In the genomic region with DNA sequence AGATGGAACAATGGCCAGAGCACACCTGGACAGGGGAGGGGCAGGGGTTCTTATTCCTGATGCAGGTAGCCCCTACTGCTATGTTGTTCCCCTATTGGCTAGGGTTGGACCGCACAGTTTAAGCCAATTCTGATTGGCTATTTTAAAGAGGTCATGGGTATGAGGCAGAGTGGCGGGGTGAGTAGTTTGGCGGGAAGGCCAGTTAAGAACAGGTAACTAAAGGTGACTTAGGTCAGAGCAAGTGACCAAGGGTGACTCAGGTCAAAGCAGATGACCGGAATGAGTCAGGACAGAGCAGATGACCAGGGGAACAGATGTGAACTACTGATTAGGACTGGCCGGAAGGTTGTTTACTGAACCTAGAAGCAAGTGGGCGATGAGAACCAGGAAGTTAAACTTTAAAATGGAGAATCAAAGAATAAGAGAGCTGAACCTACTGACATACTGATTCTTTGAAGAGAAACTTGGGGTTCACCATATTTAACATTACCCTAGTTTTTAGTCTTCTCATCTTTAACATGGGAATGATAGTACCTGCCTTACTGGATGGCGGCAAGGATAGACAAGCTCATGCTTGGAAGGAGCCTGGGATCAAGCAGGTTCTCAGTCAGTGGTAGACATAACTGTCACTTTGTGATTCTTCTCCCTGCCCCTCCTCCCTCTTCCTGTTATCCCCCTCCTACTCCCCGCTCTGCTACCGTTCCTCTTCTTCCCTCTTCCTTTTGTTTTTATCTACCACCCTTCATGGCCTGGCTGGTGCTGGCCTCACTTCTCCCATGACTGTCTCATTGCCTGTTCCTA, we compare ENCODE assay signal across 1 cellular context.
TF ChIP-seq lines count a peak whose summit lies in the region.

No MANE protein-coding gene starts in this region.

TF ChIP-seq in K562, 482 proteins besides CTCF, POLR2A, EP300 and RAD21 (continued from another document and continues in another):
- TF ChIP-seq, protein P1, sequence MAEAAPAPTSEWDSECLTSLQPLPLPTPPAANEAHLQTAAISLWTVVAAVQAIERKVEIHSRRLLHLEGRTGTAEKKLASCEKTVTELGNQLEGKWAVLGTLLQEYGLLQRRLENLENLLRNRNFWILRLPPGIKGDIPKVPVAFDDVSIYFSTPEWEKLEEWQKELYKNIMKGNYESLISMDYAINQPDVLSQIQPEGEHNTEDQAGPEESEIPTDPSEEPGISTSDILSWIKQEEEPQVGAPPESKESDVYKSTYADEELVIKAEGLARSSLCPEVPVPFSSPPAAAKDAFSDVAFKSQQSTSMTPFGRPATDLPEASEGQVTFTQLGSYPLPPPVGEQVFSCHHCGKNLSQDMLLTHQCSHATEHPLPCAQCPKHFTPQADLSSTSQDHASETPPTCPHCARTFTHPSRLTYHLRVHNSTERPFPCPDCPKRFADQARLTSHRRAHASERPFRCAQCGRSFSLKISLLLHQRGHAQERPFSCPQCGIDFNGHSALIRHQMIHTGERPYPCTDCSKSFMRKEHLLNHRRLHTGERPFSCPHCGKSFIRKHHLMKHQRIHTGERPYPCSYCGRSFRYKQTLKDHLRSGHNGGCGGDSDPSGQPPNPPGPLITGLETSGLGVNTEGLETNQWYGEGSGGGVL (CRISPR knock-in tag; IDR thresholded peaks at IDR 0.05), result no peak
- no peak for TF ChIP-seq TSC22D4 (tag; IDR thresholded peaks at IDR 0.05)
- no peak for TF ChIP-seq ZNF551 (CRISPR knock-in tag; IDR thresholded peaks at IDR 0.05)
- no peak for TF ChIP-seq MED1 (CRISPR knock-in tag; IDR thresholded peaks at IDR 0.05; ENCODE audit: borderline replicate concordance)
- no peak for TF ChIP-seq NKRF (IDR thresholded peaks at IDR 0.05; ENCODE audit: borderline replicate concordance)
- no peak; the same call in 1 of the 2 replicates for TF ChIP-seq PYGO2 (tag; IDR thresholded peaks at IDR 0.05)
- no peak for TF ChIP-seq BRCA1 (IDR thresholded peaks at IDR 0.05)
- TF ChIP-seq BRCA1 (CRISPR knock-in tag; IDR thresholded peaks at IDR 0.05), result no peak
- TF ChIP-seq, protein P2, sequence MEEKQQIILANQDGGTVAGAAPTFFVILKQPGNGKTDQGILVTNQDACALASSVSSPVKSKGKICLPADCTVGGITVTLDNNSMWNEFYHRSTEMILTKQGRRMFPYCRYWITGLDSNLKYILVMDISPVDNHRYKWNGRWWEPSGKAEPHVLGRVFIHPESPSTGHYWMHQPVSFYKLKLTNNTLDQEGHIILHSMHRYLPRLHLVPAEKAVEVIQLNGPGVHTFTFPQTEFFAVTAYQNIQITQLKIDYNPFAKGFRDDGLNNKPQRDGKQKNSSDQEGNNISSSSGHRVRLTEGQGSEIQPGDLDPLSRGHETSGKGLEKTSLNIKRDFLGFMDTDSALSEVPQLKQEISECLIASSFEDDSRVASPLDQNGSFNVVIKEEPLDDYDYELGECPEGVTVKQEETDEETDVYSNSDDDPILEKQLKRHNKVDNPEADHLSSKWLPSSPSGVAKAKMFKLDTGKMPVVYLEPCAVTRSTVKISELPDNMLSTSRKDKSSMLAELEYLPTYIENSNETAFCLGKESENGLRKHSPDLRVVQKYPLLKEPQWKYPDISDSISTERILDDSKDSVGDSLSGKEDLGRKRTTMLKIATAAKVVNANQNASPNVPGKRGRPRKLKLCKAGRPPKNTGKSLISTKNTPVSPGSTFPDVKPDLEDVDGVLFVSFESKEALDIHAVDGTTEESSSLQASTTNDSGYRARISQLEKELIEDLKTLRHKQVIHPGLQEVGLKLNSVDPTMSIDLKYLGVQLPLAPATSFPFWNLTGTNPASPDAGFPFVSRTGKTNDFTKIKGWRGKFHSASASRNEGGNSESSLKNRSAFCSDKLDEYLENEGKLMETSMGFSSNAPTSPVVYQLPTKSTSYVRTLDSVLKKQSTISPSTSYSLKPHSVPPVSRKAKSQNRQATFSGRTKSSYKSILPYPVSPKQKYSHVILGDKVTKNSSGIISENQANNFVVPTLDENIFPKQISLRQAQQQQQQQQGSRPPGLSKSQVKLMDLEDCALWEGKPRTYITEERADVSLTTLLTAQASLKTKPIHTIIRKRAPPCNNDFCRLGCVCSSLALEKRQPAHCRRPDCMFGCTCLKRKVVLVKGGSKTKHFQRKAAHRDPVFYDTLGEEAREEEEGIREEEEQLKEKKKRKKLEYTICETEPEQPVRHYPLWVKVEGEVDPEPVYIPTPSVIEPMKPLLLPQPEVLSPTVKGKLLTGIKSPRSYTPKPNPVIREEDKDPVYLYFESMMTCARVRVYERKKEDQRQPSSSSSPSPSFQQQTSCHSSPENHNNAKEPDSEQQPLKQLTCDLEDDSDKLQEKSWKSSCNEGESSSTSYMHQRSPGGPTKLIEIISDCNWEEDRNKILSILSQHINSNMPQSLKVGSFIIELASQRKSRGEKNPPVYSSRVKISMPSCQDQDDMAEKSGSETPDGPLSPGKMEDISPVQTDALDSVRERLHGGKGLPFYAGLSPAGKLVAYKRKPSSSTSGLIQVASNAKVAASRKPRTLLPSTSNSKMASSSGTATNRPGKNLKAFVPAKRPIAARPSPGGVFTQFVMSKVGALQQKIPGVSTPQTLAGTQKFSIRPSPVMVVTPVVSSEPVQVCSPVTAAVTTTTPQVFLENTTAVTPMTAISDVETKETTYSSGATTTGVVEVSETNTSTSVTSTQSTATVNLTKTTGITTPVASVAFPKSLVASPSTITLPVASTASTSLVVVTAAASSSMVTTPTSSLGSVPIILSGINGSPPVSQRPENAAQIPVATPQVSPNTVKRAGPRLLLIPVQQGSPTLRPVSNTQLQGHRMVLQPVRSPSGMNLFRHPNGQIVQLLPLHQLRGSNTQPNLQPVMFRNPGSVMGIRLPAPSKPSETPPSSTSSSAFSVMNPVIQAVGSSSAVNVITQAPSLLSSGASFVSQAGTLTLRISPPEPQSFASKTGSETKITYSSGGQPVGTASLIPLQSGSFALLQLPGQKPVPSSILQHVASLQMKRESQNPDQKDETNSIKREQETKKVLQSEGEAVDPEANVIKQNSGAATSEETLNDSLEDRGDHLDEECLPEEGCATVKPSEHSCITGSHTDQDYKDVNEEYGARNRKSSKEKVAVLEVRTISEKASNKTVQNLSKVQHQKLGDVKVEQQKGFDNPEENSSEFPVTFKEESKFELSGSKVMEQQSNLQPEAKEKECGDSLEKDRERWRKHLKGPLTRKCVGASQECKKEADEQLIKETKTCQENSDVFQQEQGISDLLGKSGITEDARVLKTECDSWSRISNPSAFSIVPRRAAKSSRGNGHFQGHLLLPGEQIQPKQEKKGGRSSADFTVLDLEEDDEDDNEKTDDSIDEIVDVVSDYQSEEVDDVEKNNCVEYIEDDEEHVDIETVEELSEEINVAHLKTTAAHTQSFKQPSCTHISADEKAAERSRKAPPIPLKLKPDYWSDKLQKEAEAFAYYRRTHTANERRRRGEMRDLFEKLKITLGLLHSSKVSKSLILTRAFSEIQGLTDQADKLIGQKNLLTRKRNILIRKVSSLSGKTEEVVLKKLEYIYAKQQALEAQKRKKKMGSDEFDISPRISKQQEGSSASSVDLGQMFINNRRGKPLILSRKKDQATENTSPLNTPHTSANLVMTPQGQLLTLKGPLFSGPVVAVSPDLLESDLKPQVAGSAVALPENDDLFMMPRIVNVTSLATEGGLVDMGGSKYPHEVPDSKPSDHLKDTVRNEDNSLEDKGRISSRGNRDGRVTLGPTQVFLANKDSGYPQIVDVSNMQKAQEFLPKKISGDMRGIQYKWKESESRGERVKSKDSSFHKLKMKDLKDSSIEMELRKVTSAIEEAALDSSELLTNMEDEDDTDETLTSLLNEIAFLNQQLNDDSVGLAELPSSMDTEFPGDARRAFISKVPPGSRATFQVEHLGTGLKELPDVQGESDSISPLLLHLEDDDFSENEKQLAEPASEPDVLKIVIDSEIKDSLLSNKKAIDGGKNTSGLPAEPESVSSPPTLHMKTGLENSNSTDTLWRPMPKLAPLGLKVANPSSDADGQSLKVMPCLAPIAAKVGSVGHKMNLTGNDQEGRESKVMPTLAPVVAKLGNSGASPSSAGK (IDR thresholded peaks at IDR 0.05), result peak; percentile 28
- TF ChIP-seq HIVEP1 (CRISPR knock-in tag; IDR thresholded peaks at IDR 0.05), result 0 out of 2 replicates have a peak, but pooled peaks have one; percentile 17
- TF ChIP-seq ZNF217 (CRISPR knock-in tag; IDR thresholded peaks at IDR 0.05), result no peak
- peak; percentile 82 for TF ChIP-seq EP400 (IDR thresholded peaks at IDR 0.05)
- 0 out of 2 replicates have a peak, but pooled peaks have one; percentile 38 for TF ChIP-seq TCF15 (CRISPR knock-in tag; IDR thresholded peaks at IDR 0.05)
- TF ChIP-seq SP2 (IDR thresholded peaks at IDR 0.05; ENCODE audit: extremely low read depth, low read depth, low read length, poor library complexity, severe bottlenecking), result no peak
- TF ChIP-seq NR2C1 (IDR thresholded peaks at IDR 0.05), result peak; percentile 90
- TF ChIP-seq NR2C1 (tag; IDR thresholded peaks at IDR 0.05), result peak; percentile 89
- peak; percentile 81 for TF ChIP-seq ZNF165 (CRISPR knock-in tag; IDR thresholded peaks at IDR 0.05; ENCODE audit: borderline replicate concordance)
- peak; percentile 69; the same call in 1 of the 2 replicates for TF ChIP-seq MAFF (IDR thresholded peaks at IDR 0.05; ENCODE audit: low read length)
- peak; percentile 94 for TF ChIP-seq JUND (IDR thresholded peaks at IDR 0.05; ENCODE audit: borderline replicate concordance, low read depth, low read length)
- TF ChIP-seq JUND (tag; IDR thresholded peaks at IDR 0.05; ENCODE audit: borderline replicate concordance, low read depth, low read length), result peak; percentile 91; the same call in 2 of the 3 replicates
- no peak for TF ChIP-seq ZNF121 (CRISPR knock-in tag; conservative IDR thresholded peaks at IDR 0.05)
- TF ChIP-seq ZNF717 (CRISPR knock-in tag; IDR thresholded peaks at IDR 0.05), result no peak
- TF ChIP-seq, protein P3, sequence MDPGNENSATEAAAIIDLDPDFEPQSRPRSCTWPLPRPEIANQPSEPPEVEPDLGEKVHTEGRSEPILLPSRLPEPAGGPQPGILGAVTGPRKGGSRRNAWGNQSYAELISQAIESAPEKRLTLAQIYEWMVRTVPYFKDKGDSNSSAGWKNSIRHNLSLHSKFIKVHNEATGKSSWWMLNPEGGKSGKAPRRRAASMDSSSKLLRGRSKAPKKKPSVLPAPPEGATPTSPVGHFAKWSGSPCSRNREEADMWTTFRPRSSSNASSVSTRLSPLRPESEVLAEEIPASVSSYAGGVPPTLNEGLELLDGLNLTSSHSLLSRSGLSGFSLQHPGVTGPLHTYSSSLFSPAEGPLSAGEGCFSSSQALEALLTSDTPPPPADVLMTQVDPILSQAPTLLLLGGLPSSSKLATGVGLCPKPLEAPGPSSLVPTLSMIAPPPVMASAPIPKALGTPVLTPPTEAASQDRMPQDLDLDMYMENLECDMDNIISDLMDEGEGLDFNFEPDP (CRISPR knock-in tag; IDR thresholded peaks at IDR 0.05), result no peak
- TF ChIP-seq POLR2G (IDR thresholded peaks at IDR 0.05; ENCODE audit: low read depth, low read length), result no peak
- peak; percentile 87 for TF ChIP-seq E2F3 (CRISPR knock-in tag; IDR thresholded peaks at IDR 0.05)
- TF ChIP-seq BMI1 (IDR thresholded peaks at IDR 0.05; ENCODE audit: low read length), result no peak
- TF ChIP-seq, protein P4, sequence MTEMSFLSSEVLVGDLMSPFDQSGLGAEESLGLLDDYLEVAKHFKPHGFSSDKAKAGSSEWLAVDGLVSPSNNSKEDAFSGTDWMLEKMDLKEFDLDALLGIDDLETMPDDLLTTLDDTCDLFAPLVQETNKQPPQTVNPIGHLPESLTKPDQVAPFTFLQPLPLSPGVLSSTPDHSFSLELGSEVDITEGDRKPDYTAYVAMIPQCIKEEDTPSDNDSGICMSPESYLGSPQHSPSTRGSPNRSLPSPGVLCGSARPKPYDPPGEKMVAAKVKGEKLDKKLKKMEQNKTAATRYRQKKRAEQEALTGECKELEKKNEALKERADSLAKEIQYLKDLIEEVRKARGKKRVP (CRISPR knock-in tag; IDR thresholded peaks at IDR 0.05), result peak; percentile 68
- TF ChIP-seq HNRNPK (IDR thresholded peaks at IDR 0.05; ENCODE audit: low read depth, low read length, poor library complexity, severe bottlenecking), result no peak
